Comparison of ENCODE assay signal across 23 cellular contexts in genomic region chr5:137347865-137348264, GRCh38.
"Had no signal": no experiment of that assay in that cellular context is flagged by ENCODE, and none has a peak within 500 bp of the region (broad histone marks: within the 10 kb centered on the region; RNA-seq: fewer than 3 reads in every experiment).

No MANE protein-coding gene starts in this region.

- DNase-seq: Kasumi-1, MM.1S, MV-4-11, NCI-H1048, NCI-H1105, NCI-H1417, NCI-H1436 treated with DMSO at 0.1 percent for 48 hours, NCI-H1694, NCI-H187 treated with DMSO at 0.1 percent for 48 hours, NCI-H2029 treated with DMSO at 0.1 percent for 48 hours, NCI-H2171 treated with DMSO at 0.1 percent for 48 hours, NCI-H345, NCI-H446 treated with DMSO at 0.1 percent for 48 hours, NCI-H510A treated with DMSO at 0.1 percent for 48 hours, NCI-H69, NCI-H774, Right ventricle myocardium superior, RPMI8226, SIG-M5 had no signal

- ATAC-seq: K562 had no signal

- H3K4me1 ChIP-seq: SJSA1 had no signal

- H3K27ac ChIP-seq: KMS-11, SJSA1, SK-N-MC had no signal

- H3K4me3 ChIP-seq: K562, SJSA1, SK-N-MC had no signal

- H3K9me3 ChIP-seq: SJSA1 had no signal

- H3K36me3 ChIP-seq: SJSA1 had no signal
